2 cellular contexts compared by ENCODE assay signal in genomic region chr9:93130861-93131481, GRCh38.
TF ChIP-seq lines count a peak whose summit lies in the region.

No MANE protein-coding gene starts in this region.

TF ChIP-seq in GM12878, 131 proteins besides CTCF, POLR2A, EP300 and RAD21:
- TF ChIP-seq USF2 (IDR thresholded peaks at IDR 0.05; ENCODE audit: borderline replicate concordance, low read depth, low read length) (no peak), KDM1A (IDR thresholded peaks at IDR 0.05; ENCODE audit: borderline replicate concordance) (no peak), ATF3 (IDR thresholded peaks at IDR 0.05; ENCODE audit: borderline replicate concordance, extremely low read depth, low read depth, low read length) (no peak), NBN (IDR thresholded peaks at IDR 0.05) (no peak), ZNF274 (IDR thresholded peaks at IDR 0.05; ENCODE audit: insufficient read depth, insufficient read length) (no peak), IKZF1 (conservative IDR thresholded peaks at IDR 0.05) (0 out of 2 replicates have a peak, but pooled peaks have one; percentile 33), STAT1 (conservative IDR thresholded peaks at IDR 0.05) (no peak), GATAD2B (conservative IDR thresholded peaks at IDR 0.05; ENCODE audit: low read depth) (no peak), SUPT20H (IDR thresholded peaks at IDR 0.05; ENCODE audit: borderline replicate concordance, control insufficient read depth, low read depth, low read length) (no peak), DPF2 (IDR thresholded peaks at IDR 0.05) (0 out of 2 replicates have a peak, but pooled peaks have one; percentile 12), SPI1 (IDR thresholded peaks at IDR 0.05; ENCODE audit: borderline replicate concordance, insufficient read depth, low read depth, low read length) (0 out of 2 replicates have a peak, but pooled peaks have one; percentile 4), IRF3 (IDR thresholded peaks at IDR 0.05) (no peak), RBBP5 (conservative IDR thresholded peaks at IDR 0.05) (no peak), HCFC1 (IDR thresholded peaks at IDR 0.05; ENCODE audit: low read length) (no peak), BCL11A (IDR thresholded peaks at IDR 0.05; ENCODE audit: low read depth, low read length) (no peak), SIX5 (IDR thresholded peaks at IDR 0.05; ENCODE audit: low read depth, low read length, severe bottlenecking) (no peak), KAT2A (conservative IDR thresholded peaks at IDR 0.05; ENCODE audit: control insufficient read depth, low read depth, low read length) (no peak), TCF7 (IDR thresholded peaks at IDR 0.05; ENCODE audit: borderline replicate concordance) (no peak), USF1 (IDR thresholded peaks at IDR 0.05; ENCODE audit: borderline replicate concordance, extremely low read length, insufficient read depth, low read depth, low read length) (no peak), ZNF592 (IDR thresholded peaks at IDR 0.05) (no peak)

TF ChIP-seq in HepG2, 621 proteins besides CTCF, POLR2A, EP300 and RAD21:
- 0 out of 2 replicates have a peak, but pooled peaks have one; percentile 18 for TF ChIP-seq ZBTB38 (CRISPR knock-in tag; IDR thresholded peaks at IDR 0.05)
- TF ChIP-seq ADNP (CRISPR knock-in tag; IDR thresholded peaks at IDR 0.05), result no peak
- no peak for TF ChIP-seq PRPF4 (IDR thresholded peaks at IDR 0.05; ENCODE audit: low read depth, low read length, poor library complexity, severe bottlenecking)
- TF ChIP-seq EED (CRISPR knock-in tag; IDR thresholded peaks at IDR 0.05), result no peak
- no peak for TF ChIP-seq ZNF563 (CRISPR knock-in tag; IDR thresholded peaks at IDR 0.05)
- TF ChIP-seq ZNF143 (CRISPR knock-in tag; IDR thresholded peaks at IDR 0.05), result no peak
- no peak for TF ChIP-seq CREB1 (IDR thresholded peaks at IDR 0.05)
- no peak for TF ChIP-seq CREB1 (CRISPR knock-in tag; IDR thresholded peaks at IDR 0.05)
- no peak for TF ChIP-seq ZNF512 (CRISPR knock-in tag; IDR thresholded peaks at IDR 0.05)
- no peak for TF ChIP-seq NR0B2 (CRISPR knock-in tag; IDR thresholded peaks at IDR 0.05)
- no peak for TF ChIP-seq ZFP82 (CRISPR knock-in tag; IDR thresholded peaks at IDR 0.05; ENCODE audit: borderline replicate concordance)
- TF ChIP-seq ZNF251 (CRISPR knock-in tag; IDR thresholded peaks at IDR 0.05), result no peak
- no peak for TF ChIP-seq ZNF770 (CRISPR knock-in tag; IDR thresholded peaks at IDR 0.05)
- TF ChIP-seq ZBTB4 (CRISPR knock-in tag; IDR thresholded peaks at IDR 0.05; ENCODE audit: borderline replicate concordance), result peak; percentile 55; the same call in 1 of the 2 replicates
- TF ChIP-seq HOXA3 (CRISPR knock-in tag; IDR thresholded peaks at IDR 0.05), result no peak
- TF ChIP-seq SAP130 (CRISPR knock-in tag; IDR thresholded peaks at IDR 0.05; ENCODE audit: low read depth), result no peak
- TF ChIP-seq FOXP4 (CRISPR knock-in tag; IDR thresholded peaks at IDR 0.05), result no peak
- no peak for TF ChIP-seq ZNF841 (CRISPR knock-in tag; IDR thresholded peaks at IDR 0.05; ENCODE audit: borderline replicate concordance)
- no peak for TF ChIP-seq E2F5 (CRISPR knock-in tag; conservative IDR thresholded peaks at IDR 0.05)
- no peak for TF ChIP-seq JARID2 (CRISPR knock-in tag; IDR thresholded peaks at IDR 0.05; ENCODE audit: insufficient replicate concordance)
- TF ChIP-seq NCOR1 (IDR thresholded peaks at IDR 0.05; ENCODE audit: borderline replicate concordance, low read length), result no peak
- no peak for TF ChIP-seq DPF2 (CRISPR knock-in tag; IDR thresholded peaks at IDR 0.05; ENCODE audit: borderline replicate concordance, low read depth)
- no peak for TF ChIP-seq ZNF292 (CRISPR knock-in tag; IDR thresholded peaks at IDR 0.05; ENCODE audit: borderline replicate concordance, low read depth)
- TF ChIP-seq AGO2 (optimal IDR thresholded peaks at IDR 0.05; ENCODE audit: low read depth, low read length), result peak; percentile 40
- TF ChIP-seq ZNF790 (CRISPR knock-in tag; IDR thresholded peaks at IDR 0.05; ENCODE audit: borderline replicate concordance), result no peak
